Comparison of ENCODE assay signal across 28 cellular contexts in genomic region chr7:157294773-157295172, GRCh38.
"Had no signal": no experiment of that assay in that cellular context is flagged by ENCODE, and none has a peak within 500 bp of the region (broad histone marks: within the 10 kb centered on the region; RNA-seq: fewer than 3 reads in every experiment).

No MANE protein-coding gene starts in this region.

- ATAC-seq: effector memory CD8-positive, alpha-beta T cell; esophagus mucosa; gastrocnemius medialis; heart right ventricle; left cardiac atrium; left lung; left ventricle myocardium superior; lower lobe of right lung; mucosa of descending colon had no signal

- H3K27ac ChIP-seq: colonic mucosa, epithelial cell of prostate, gastrocnemius medialis, heart right ventricle, left lung, lower lobe of right lung had no signal

- FAIRE-seq: endometrium, islet of Langerhans, keratinocyte had no signal

- H3K27me3 Mint-ChIP-seq: effector memory CD8-positive, alpha-beta T cell had no signal

- H3K9me3 Mint-ChIP-seq: dendritic cell treated with granulocyte-macrophage colony-stimulating factor and Interleukin-4, amounts not matched to agents 40 ng/mL and 50 ng/mL, for 4 days; effector memory CD8-positive, alpha-beta T cell; endodermal cell; mesothelial cell of epicardium had no signal

- H3K4me1 Mint-ChIP-seq: mesothelial cell of epicardium had no signal

- H3K36me3 Mint-ChIP-seq: mesothelial cell of epicardium, naive B cell had no signal

- H3K4me3 Mint-ChIP-seq: dendritic cell treated with granulocyte-macrophage colony-stimulating factor and Interleukin-4, amounts not matched to agents 40 ng/mL and 50 ng/mL, for 4 days; effector memory CD8-positive, alpha-beta T cell; endodermal cell; mesothelial cell of epicardium; naive B cell had no signal

- H3K27me3 ChIP-seq: colonic mucosa had no signal

- H3K9me3 ChIP-seq: colonic mucosa, esophagus squamous epithelium, gastrocnemius medialis, heart right ventricle, left lung, lower lobe of right lung, mucosa of descending colon had no signal

- H3K27ac Mint-ChIP-seq: endodermal cell, mesothelial cell of epicardium, naive B cell had no signal

- H3K4me3 ChIP-seq: colonic mucosa, esophagus squamous epithelium, gastrocnemius medialis, heart right ventricle, left lung, lower lobe of right lung, mucosa of descending colon had no signal

- H3K36me3 ChIP-seq: colonic mucosa, esophagus squamous epithelium, gastrocnemius medialis, heart right ventricle, left lung, lower lobe of right lung had no signal

- H3K4me1 ChIP-seq: colonic mucosa, gastrocnemius medialis, lower lobe of right lung had no signal

- DNase-seq: colonic mucosa; cortex of kidney; effector CD8-positive, alpha-beta T cell; effector memory CD8-positive, alpha-beta T cell; endodermal cell; erythroblast; esophagus squamous epithelium; foreskin fibroblast; foreskin melanocyte; gastrocnemius medialis; glutamatergic neuron; head of caudate nucleus; heart right ventricle; hippocampal formation; left cardiac atrium; left lung; left ventricle myocardium superior; lower lobe of right lung; mesenchymal stem cell; mucosa of descending colon; naive B cell had no signal
